15 cellular contexts compared by ENCODE assay signal in the genomic region with DNA sequence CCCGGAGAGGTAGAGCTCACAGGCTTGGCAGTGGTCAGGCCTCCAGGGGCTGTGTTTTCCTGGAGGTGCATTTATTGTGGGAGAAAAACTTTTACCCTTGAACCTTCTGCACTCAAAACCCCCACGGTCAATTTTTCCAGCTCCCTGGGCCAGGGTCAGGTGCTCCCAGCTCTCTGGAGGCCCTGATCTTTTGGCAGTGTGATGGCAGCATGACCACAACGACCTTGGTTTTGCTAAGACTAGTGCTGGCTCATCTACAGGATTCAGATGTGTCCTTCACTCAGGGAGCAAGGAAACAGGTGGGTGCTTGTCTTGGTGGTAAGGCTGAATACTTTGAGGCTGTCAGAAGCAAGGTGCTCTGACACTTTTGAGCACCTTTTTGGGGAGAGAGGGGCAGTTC.
DNase-seq lines count a peak whose midpoint lies in the region; ATAC-seq and TF ChIP-seq lines count a peak whose summit lies in the region.
"Had no signal": no experiment of that assay in that cellular context is flagged by ENCODE, and none has a peak within 500 bp of the region (broad histone marks: within the 10 kb centered on the region; RNA-seq: fewer than 3 reads in every experiment).

No MANE protein-coding gene starts in this region.

- intact Hi-C loops in Right ventricle myocardium superior (cut with DNase I) = no loop called here
- intact Hi-C loops in activated CD8-positive, alpha-beta T cell treated with anti-CD3 and anti-CD28 coated beads for 36 hours (cut with micrococcal nuclease) = no loop called here
- intact Hi-C loops in left ventricle myocardium superior (cut with micrococcal nuclease) = no loop called here

- H3K27me3 Mint-ChIP-seq in activated CD8-positive, alpha-beta T cell treated with anti-CD3 and anti-CD28 coated beads for 36 hours = no peaks in the 10 kb centered on the region
- H3K27me3 Mint-ChIP-seq: CD4-positive, alpha-beta memory T cell had no signal

- H3K9me3 Mint-ChIP-seq in activated CD8-positive, alpha-beta T cell treated with anti-CD3 and anti-CD28 coated beads for 36 hours = no peaks in the 10 kb centered on the region

- H3K4me1 Mint-ChIP-seq in activated CD8-positive, alpha-beta T cell treated with anti-CD3 and anti-CD28 coated beads for 36 hours (ENCODE audit: low read depth) = no peaks in the 10 kb centered on the region
- H3K4me1 Mint-ChIP-seq: H9 had no signal

- CTCF ChIA-PET in activated CD8-positive, alpha-beta T cell treated with anti-CD3 and anti-CD28 coated beads for 36 hours (lab: Charles Lee) = no interaction called here

- peak overlapping the region; percentile 42 for H3K27ac Mint-ChIP-seq in activated CD8-positive, alpha-beta T cell treated with anti-CD3 and anti-CD28 coated beads for 36 hours

- H3K9ac ChIP-seq in skeletal muscle tissue (ENCODE audit: low read depth in 1 of 3, low read length in 3 of 3) = peak overlapping the region in 2 of 3 donors; percentile 16 to 33

- H3K27ac ChIP-seq in right atrium auricular region = no peak overlapping the region
- no peak overlapping the region for H3K27ac ChIP-seq in skeletal muscle tissue (ENCODE audit: low read depth, low read length)

- H3K9me3 ChIP-seq in right atrium auricular region (no peaks in the 10 kb centered on the region), skeletal muscle tissue (ENCODE audit: control insufficient read depth in 3 of 3, low read length in 3 of 3) (no peaks in the 10 kb centered on the region), BE2C (no peaks in the 10 kb centered on the region)

- TF ChIP-seq CTCF in right atrium auricular region (IDR thresholded peaks at IDR 0.05) (no peak), BE2C (IDR thresholded peaks at IDR 0.05; ENCODE audit: low read depth, low read length) (no peak)
- no peak for TF ChIP-seq CTCF in activated CD8-positive, alpha-beta T cell treated with anti-CD3 and anti-CD28 coated beads for 36 hours (IDR thresholded peaks at IDR 0.05)

- POLR2A ChIA-PET in activated CD8-positive, alpha-beta T cell treated with anti-CD3 and anti-CD28 coated beads for 36 hours (lab: Charles Lee) = no interaction called here

- H3K4me3 Mint-ChIP-seq in activated CD8-positive, alpha-beta T cell treated with anti-CD3 and anti-CD28 coated beads for 36 hours = no peak overlapping the region
- H3K4me3 Mint-ChIP-seq: CD4-positive, alpha-beta memory T cell; H9 had no signal

- H3K36me3 Mint-ChIP-seq in activated CD8-positive, alpha-beta T cell treated with anti-CD3 and anti-CD28 coated beads for 36 hours (ENCODE audit: low read depth) = peaks cover 84% of the 10 kb centered on the region

- H3K27me3 ChIP-seq in right atrium auricular region (no peaks in the 10 kb centered on the region), skeletal muscle tissue (ENCODE audit: control insufficient read depth in 3 of 3, insufficient read depth in 3 of 3, low read length in 3 of 3) (no peaks in the 10 kb centered on the region), BE2C (no peaks in the 10 kb centered on the region)

- no peak overlapping the region for H3K4me3 ChIP-seq in right atrium auricular region
- H3K4me3 ChIP-seq in skeletal muscle tissue (ENCODE audit: low read length in 3 of 3) = no peak overlapping the region
- H3K4me3 ChIP-seq in BE2C (ENCODE audit: low read depth, low read length) = no peak overlapping the region

- no peak for DNase-seq in Right ventricle myocardium superior
- DNase-seq in right atrium auricular region (ENCODE audit: low spot score) = no peak
- no peak for DNase-seq in activated CD8-positive, alpha-beta T cell treated with anti-CD3 and anti-CD28 coated beads for 36 hours
- DNase-seq in left ventricle myocardium superior = peak; percentile 34
- no peak for DNase-seq in NCI-H1092 treated with DMSO at 0.1 percent for 48 hours (lab: John Stamatoyannopoulos, UW)
- DNase-seq in BE2C = no peak
- DNase-seq: ACHN; C1 segment of cervical spinal cord; CD4-positive, alpha-beta memory T cell; DMS153; DMS79 treated with DMSO at 0.1 percent for 48 hours; EL; GOT3; H9 had no signal

- peak; percentile 87 for ATAC-seq in Right ventricle myocardium superior (ENCODE audit: poor library complexity)
- ATAC-seq in activated CD8-positive, alpha-beta T cell treated with anti-CD3 and anti-CD28 coated beads for 36 hours = no peak
- peak; percentile 93 for ATAC-seq in left ventricle myocardium superior

- H3K4me1 ChIP-seq in right atrium auricular region (no peaks in the 10 kb centered on the region), skeletal muscle tissue (ENCODE audit: control insufficient read depth in 3 of 3, insufficient read depth in 3 of 3, low read length in 3 of 3) (peaks cover 0 to 8% (median 0%) of the 10 kb centered on the region in 3 donors), BE2C (no peaks in the 10 kb centered on the region)

- peaks cover 62% of the 10 kb centered on the region for H3K36me3 ChIP-seq in right atrium auricular region
- peaks cover 48 to 55% (median 54%) of the 10 kb centered on the region in 3 donors for H3K36me3 ChIP-seq in skeletal muscle tissue (ENCODE audit: control insufficient read depth in 3 of 3, insufficient read depth in 3 of 3, low read length in 3 of 3)
- no peaks in the 10 kb centered on the region for H3K36me3 ChIP-seq in BE2C
